In genomic region chr16:48619547-48619946, GRCh38 we compare ENCODE assay signal across 17 cellular contexts.
"Had no signal": no experiment of that assay in that cellular context is flagged by ENCODE, and none has a peak within 500 bp of the region (broad histone marks: within the 10 kb centered on the region; RNA-seq: fewer than 3 reads in every experiment).

No MANE protein-coding gene starts in this region.

- H3K27ac ChIP-seq: body of pancreas, epithelial cell of prostate, hepatocyte, tibial nerve, vagina had no signal

- H3K27me3 ChIP-seq: body of pancreas, hepatocyte, tibial nerve, vagina had no signal

- H3K27me3 Mint-ChIP-seq: stimulated activated memory B cell treated with anti-CD40 and anti-IgM and Interleukin-4, amounts not matched to agents 10 μg/mL and 1 μg/mL and 100 μg/mL, for 72 hours had no signal

- ATAC-seq: body of pancreas; stimulated activated memory B cell treated with anti-CD40 and anti-IgM and Interleukin-4, amounts not matched to agents 10 μg/mL and 1 μg/mL and 100 μg/mL, for 72 hours had no signal

- H3K9me3 ChIP-seq: body of pancreas, tibial nerve, vagina had no signal

- DNase-seq: activated CD4-positive, alpha-beta T cell treated with anti-CD3 and anti-CD28 coated beads for 4 hours; activated naive CD4-positive, alpha-beta T cell treated with anti-CD3 and anti-CD28 coated beads, Interleukin-2, amount 50 U/mL, for 16 hours; activated T-cell treated with anti-CD3 and anti-CD28 coated beads, Interleukin-2, amount 50 U/mL, for 1 hour; amniotic stem cell; body of pancreas; central memory CD4-positive, alpha-beta T cell; effector memory CD4-positive, alpha-beta T cell; kidney glomerular epithelial cell; naive B cell; posterior cingulate gyrus; small intestine had no signal

- H3K36me3 Mint-ChIP-seq: naive B cell; stimulated activated memory B cell treated with anti-CD40 and anti-IgM and Interleukin-4, amounts not matched to agents 10 μg/mL and 1 μg/mL and 100 μg/mL, for 72 hours had no signal

- H3K36me3 ChIP-seq: tibial nerve, vagina had no signal

- H3K9me3 Mint-ChIP-seq: naive B cell; stimulated activated memory B cell treated with anti-CD40 and anti-IgM and Interleukin-4, amounts not matched to agents 10 μg/mL and 1 μg/mL and 100 μg/mL, for 72 hours; T-helper 2 cell treated with Interferon-gamma antibody and Interleukin-4, amounts not matched to agents 5 μg/mL and 100 μg/mL, for 36 hours had no signal

- H3K27ac Mint-ChIP-seq: naive B cell; stimulated activated memory B cell treated with anti-CD40 and anti-IgM and Interleukin-4, amounts not matched to agents 10 μg/mL and 1 μg/mL and 100 μg/mL, for 72 hours; T-helper 2 cell treated with Interferon-gamma antibody and Interleukin-4, amounts not matched to agents 5 μg/mL and 100 μg/mL, for 36 hours had no signal

- H3K4me3 Mint-ChIP-seq: stimulated activated memory B cell treated with anti-CD40 and anti-IgM and Interleukin-4, amounts not matched to agents 10 μg/mL and 1 μg/mL and 100 μg/mL, for 72 hours; T-helper 2 cell treated with Interferon-gamma antibody and Interleukin-4, amounts not matched to agents 5 μg/mL and 100 μg/mL, for 36 hours had no signal

- H3K4me3 ChIP-seq: body of pancreas, hepatocyte, tibial nerve, vagina had no signal
